Comparison of ENCODE assay signal across 9 cellular contexts in genomic region chr10:86411281-86411841, GRCh38. TPM values are rescaled to one million over a fixed set of nuclear protein-coding genes. Genes with fewer than 3 reads are reported as not detected.
DNase-seq lines count a peak whose midpoint lies in the region; ATAC-seq and TF ChIP-seq lines count a peak whose summit lies in the region.
"Had no signal": no experiment of that assay in that cellular context is flagged by ENCODE, and none has a peak within 500 bp of the region (broad histone marks: within the 10 kb centered on the region; RNA-seq: fewer than 3 reads in every experiment).

No MANE protein-coding gene starts in this region.

- DNase-seq in GM10248 (ENCODE audit: extremely low spot score) = peak; percentile 48
- peak; percentile 88 for DNase-seq in NCI-H226
- peak in 37 of 61 donors; percentile 15 to 92 (median 51) for DNase-seq in caudate nucleus (lab: John Stamatoyannopoulos, UW)
- no peak for DNase-seq in COR-L47 (lab: John Stamatoyannopoulos, UW)
- DNase-seq in NCI-H2171 (lab: John Stamatoyannopoulos, UW) = no peak
- DNase-seq in neural progenitor cell (ENCODE audit: low spot score) = no peak

- no peak overlapping the region for H2AFZ ChIP-seq in neural progenitor cell (replicated peaks)

- no peaks in the 10 kb centered on the region for H3K36me3 ChIP-seq in mucosa of rectum (ENCODE audit: control insufficient read depth in 2 of 2, insufficient read depth in 2 of 2, low read length in 2 of 2)
- H3K36me3 ChIP-seq in neural progenitor cell = no peaks in the 10 kb centered on the region

- POLR2A ChIA-PET in GM10248 (lab: Yijun Ruan, JAX) = interaction anchor here (0.8 to 1.0 kb wide), 3 partner anchors 9 to 10 kb away, joined by 3 to 4 read pairs (median 3); no protein-coding TSS in a partner anchor

- no peaks in the 10 kb centered on the region for H3K4me1 Mint-ChIP-seq in neural progenitor cell

- ATAC-seq in GM21717 (IDR thresholded peaks at IDR 0.05; ENCODE audit: unreplicated experiment) = peak; percentile 63

- H3F3A ChIP-seq in neural progenitor cell (ENCODE audit: low read depth) = no peaks in the 10 kb centered on the region

- peaks cover 4% of the 10 kb centered on the region for H3K27me3 Mint-ChIP-seq in neural progenitor cell (ENCODE audit: insufficient read depth, low read depth)

- no peaks in the 10 kb centered on the region for H3K36me3 Mint-ChIP-seq in neural progenitor cell

- H3K27ac ChIP-seq in caudate nucleus (ENCODE audit: low read depth, low read length) = peak overlapping the region; percentile 71
- H3K27ac ChIP-seq in mucosa of rectum (ENCODE audit: low read depth in 2 of 2, low read length in 2 of 2) = peak overlapping the region; percentile 4 to 26
- no peak overlapping the region for H3K27ac ChIP-seq in neural progenitor cell

- no peak for TF ChIP-seq CTCF in GM10248 (IDR thresholded peaks at IDR 0.05; ENCODE audit: control extremely low read depth, extremely low read depth, low read depth, missing control alignments)
- TF ChIP-seq CTCF in neural progenitor cell (IDR thresholded peaks at IDR 0.05) = no peak

- H3K9me3 ChIP-seq in mucosa of rectum (ENCODE audit: control insufficient read depth in 2 of 2, low read length in 2 of 2) (no peaks in the 10 kb centered on the region), neural progenitor cell (ENCODE audit: low read depth) (no peaks in the 10 kb centered on the region)

- peaks cover 2% of the 10 kb centered on the region for H3K9me3 Mint-ChIP-seq in neural progenitor cell

- H3K4me1 ChIP-seq in mucosa of rectum (ENCODE audit: control insufficient read depth in 2 of 2, insufficient read depth in 2 of 2, low read length in 2 of 2) (peaks cover 0 to 8% of the 10 kb centered on the region in 2 donors), neural progenitor cell (no peaks in the 10 kb centered on the region)

- H3K4me2 ChIP-seq in neural progenitor cell = no peak overlapping the region

- no peak overlapping the region for H3K4me3 Mint-ChIP-seq in neural progenitor cell

- no peaks in the 10 kb centered on the region for H3K27me3 ChIP-seq in mucosa of rectum (ENCODE audit: control insufficient read depth in 2 of 2, insufficient read depth in 2 of 2, low read length in 2 of 2)
- no peaks in the 10 kb centered on the region for H3K27me3 ChIP-seq in neural progenitor cell

- no peaks in the 10 kb centered on the region for H3K79me2 ChIP-seq in neural progenitor cell (ENCODE audit: low read depth)

- H4K20me1 ChIP-seq in neural progenitor cell (ENCODE audit: low read depth) = no peaks in the 10 kb centered on the region

- H3K4me3 ChIP-seq in mucosa of rectum (ENCODE audit: low read length in 2 of 2) = peak overlapping the region in 1 of 2 donors; percentile 17
- no peak overlapping the region for H3K4me3 ChIP-seq in neural progenitor cell

- CTCF ChIA-PET in GM10248 (lab: Yijun Ruan, JAX) = interaction anchor here (1.3 to 7.2 kb wide), 4 partner anchors 11 to 174 kb away, joined by 3 to 72 read pairs (median 6); no protein-coding TSS in a partner anchor

- no peak overlapping the region for H3K27ac Mint-ChIP-seq in neural progenitor cell

- H3K9ac ChIP-seq in mucosa of rectum (ENCODE audit: low read depth in 1 of 2, low read length in 2 of 2) = no peak overlapping the region
- no peak overlapping the region for H3K9ac ChIP-seq in neural progenitor cell

RNA-seq across cellular contexts. Expression of gene GRID1, which starts 44.8 kb away (rescaled TPM):
- 0.31 TPM in 1 of 2 replicates, not detected in the other for total RNA-seq in neural progenitor cell (ENCODE audit: low replicate concordance)
- total RNA-seq: T-helper 2 cell treated with Interferon-gamma antibody and Interleukin-4, amounts not matched to agents 100 ng/mL and 5 ng/mL, for 36 hours had no signal

Comparison
In these comparisons a context has a peak if more than half of its experiments do, and no peak if none do; other contexts are left out.
1. DNase-seq: peak in GM10248 (single experiment), NCI-H226 (single experiment) and caudate nucleus (37 of 61); none in COR-L47 (single experiment), NCI-H2171 (single experiment) and neural progenitor cell (single experiment).